In the genomic region with DNA sequence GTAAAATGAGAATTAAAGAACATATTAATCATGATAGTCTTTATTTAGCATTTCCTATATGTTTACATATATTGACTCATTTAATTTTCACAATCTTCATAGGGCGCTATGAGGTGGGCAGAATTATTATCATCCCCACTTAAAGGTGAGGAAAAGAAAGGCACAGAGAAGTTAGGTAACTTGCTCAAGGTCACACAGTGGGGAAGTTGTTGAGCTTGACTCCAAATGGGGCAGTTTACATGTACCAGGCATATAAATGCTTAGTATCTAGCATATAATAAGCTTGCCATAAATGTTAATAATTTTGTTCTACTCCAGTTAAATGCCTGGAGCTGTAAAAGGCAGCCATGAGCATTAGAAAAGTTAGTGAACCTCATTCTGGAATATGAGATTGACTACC, we compare ENCODE assay signal across 11 cellular contexts. TPM values are rescaled to one million over a fixed set of nuclear protein-coding genes. Genes with fewer than 3 reads are reported as not detected.
DNase-seq lines count a peak whose midpoint lies in the region; ATAC-seq and TF ChIP-seq lines count a peak whose summit lies in the region.
"Had no signal": no experiment of that assay in that cellular context is flagged by ENCODE, and none has a peak within 500 bp of the region (broad histone marks: within the 10 kb centered on the region; RNA-seq: fewer than 3 reads in every experiment).

No MANE protein-coding gene starts in this region.

- H3K36me3 Mint-ChIP-seq in T-helper 2 cell treated with Interferon-gamma antibody and Interleukin-4, amounts not matched to agents 5 μg/mL and 100 μg/mL, for 36 hours (ENCODE audit: low read depth) = peaks cover 16% of the 10 kb centered on the region

- H3K4me3 ChIP-seq in SJSA1 = peak overlapping the region; percentile 72
- H3K4me3 ChIP-seq in esophagus muscularis mucosa = peak overlapping the region; percentile 61 to 70 (median 64)
- H3K4me3 ChIP-seq in skeletal muscle satellite cell (ENCODE audit: low read length) = peak overlapping the region; percentile 13

- no peak for TF ChIP-seq EP300 in esophagus muscularis mucosa (IDR thresholded peaks at IDR 0.05)

- H3K9me3 Mint-ChIP-seq in T-helper 2 cell treated with Interferon-gamma antibody and Interleukin-4, amounts not matched to agents 5 μg/mL and 100 μg/mL, for 36 hours = no peaks in the 10 kb centered on the region

- H3K4me1 Mint-ChIP-seq in T-helper 2 cell treated with Interferon-gamma antibody and Interleukin-4, amounts not matched to agents 5 μg/mL and 100 μg/mL, for 36 hours (ENCODE audit: low read depth) = peaks cover 44% of the 10 kb centered on the region

- H3K9me3 ChIP-seq in SJSA1 (replicated peaks) = no peaks in the 10 kb centered on the region
- H3K9me3 ChIP-seq in esophagus muscularis mucosa = no peaks in the 10 kb centered on the region
- H3K9me3 ChIP-seq in skeletal muscle satellite cell (replicated peaks; ENCODE audit: low read length) = no peaks in the 10 kb centered on the region
- H3K9me3 ChIP-seq: left lung had no signal

- peaks cover 6% of the 10 kb centered on the region; the same call in 1 of the 2 replicates for H3K36me3 ChIP-seq in SJSA1
- H3K36me3 ChIP-seq in esophagus muscularis mucosa = peaks cover 0 to 3% (median 0%) of the 10 kb centered on the region in 4 donors
- peaks cover 5% of the 10 kb centered on the region for H3K36me3 ChIP-seq in skeletal muscle satellite cell (ENCODE audit: insufficient read depth, low read length)
- H3K36me3 ChIP-seq: left lung had no signal

- H3K4me1 ChIP-seq in SJSA1 (replicated peaks) = peaks cover 29% of the 10 kb centered on the region
- peaks cover 6 to 57% (median 41%) of the 10 kb centered on the region in 4 donors for H3K4me1 ChIP-seq in esophagus muscularis mucosa
- peaks cover 23% of the 10 kb centered on the region for H3K4me1 ChIP-seq in skeletal muscle satellite cell (ENCODE audit: control insufficient read depth, insufficient read depth, low read length)

- no peaks in the 10 kb centered on the region for H3K27me3 Mint-ChIP-seq in T-helper 2 cell treated with Interferon-gamma antibody and Interleukin-4, amounts not matched to agents 5 μg/mL and 100 μg/mL, for 36 hours (ENCODE audit: low read depth)

- intact Hi-C loops in esophagus muscularis mucosa (cut with DNase I) = no loop called here

- H3K27ac ChIP-seq in SJSA1 (no peak overlapping the region), esophagus muscularis mucosa (replicated peaks in 1 of 4) (peak overlapping the region in 2 of 4 donors; percentile 86 to 91)

- no peak overlapping the region for H3K27ac Mint-ChIP-seq in T-helper 2 cell treated with Interferon-gamma antibody and Interleukin-4, amounts not matched to agents 5 μg/mL and 100 μg/mL, for 36 hours

- H3K4me3 Mint-ChIP-seq in T-helper 2 cell treated with Interferon-gamma antibody and Interleukin-4, amounts not matched to agents 5 μg/mL and 100 μg/mL, for 36 hours = peak overlapping the region; percentile 89

- no peak for TF ChIP-seq POLR2A in esophagus muscularis mucosa (IDR thresholded peaks at IDR 0.05; ENCODE audit: low read depth)

- peak overlapping the region; percentile 90 for H3K9ac ChIP-seq in skeletal muscle satellite cell (ENCODE audit: low read depth, low read length)

- H3K4me2 ChIP-seq in skeletal muscle satellite cell (ENCODE audit: low read length) = peak overlapping the region; percentile 78

- WGBS in esophagus muscularis mucosa = 73% methylated on average over 1 of the region's 1 CpG

- DNase-seq in T-helper 2 cell treated with Interferon-gamma antibody and Interleukin-4, amounts not matched to agents 5 μg/mL and 100 μg/mL, for 36 hours (ENCODE audit: low spot score) = no peak
- DNase-seq in T-helper 2 cell = no peak
- DNase-seq in SJSA1 (ENCODE audit: low read depth in 1 of 2, low spot score in 2 of 2) = no peak
- no peak for DNase-seq in esophagus muscularis mucosa (ENCODE audit: extremely low spot score)
- no peak for DNase-seq in activated CD4-positive, CD25-positive, alpha-beta regulatory T cell treated with anti-CD3 and anti-CD28 coated beads, Interleukin-2, amount 50 U/mL, for 72 hours
- DNase-seq: left lung, NCI-H1105, T-helper 9 cell had no signal

- H3K27me3 ChIP-seq in SJSA1 (replicated peaks) = no peaks in the 10 kb centered on the region
- no peaks in the 10 kb centered on the region for H3K27me3 ChIP-seq in esophagus muscularis mucosa
- H3K27me3 ChIP-seq in skeletal muscle satellite cell (ENCODE audit: control insufficient read depth, insufficient read depth, low read length) = no peaks in the 10 kb centered on the region
- H3K27me3 ChIP-seq: left lung had no signal

- no peak for ATAC-seq in GM18861 (IDR thresholded peaks at IDR 0.05; ENCODE audit: unreplicated experiment)
- ATAC-seq in GM19023 (IDR thresholded peaks at IDR 0.05; ENCODE audit: unreplicated experiment) = no peak
- ATAC-seq: left lung had no signal

- TF ChIP-seq CTCF in esophagus muscularis mucosa (IDR thresholded peaks at IDR 0.05) = no peak

RNA-seq across cellular contexts. Expression of gene CMC4, which starts 1.5 kb away (rescaled TPM):
- total RNA-seq in SJSA1 (2014; rRNA removed; shearing (Covaris generic)) = 25.1 and 38.5 TPM in 2 replicates
- 10 to 100 TPM; 28.0 to 36.3 (median 32.9) TPM for total RNA-seq in esophagus muscularis mucosa
- 7.9 and 12.9 TPM in 2 replicates for total RNA-seq in skeletal muscle satellite cell (2012; rRNA removed)

RNA-seq across cellular contexts. Expression of gene MTCP1, which starts 1.5 kb away (rescaled TPM):
- total RNA-seq in SJSA1 (2014; rRNA removed; shearing (Covaris generic)) = 2.0 and 2.1 TPM in 2 replicates
- total RNA-seq in esophagus muscularis mucosa = 1 to 10 TPM; 2.5 to 4.4 (median 4.2) TPM
- total RNA-seq in skeletal muscle satellite cell (2012; rRNA removed) = 9.4 and 16.2 TPM in 2 replicates

RNA-seq across cellular contexts. Expression of gene BRCC3, which starts 1.9 kb away (rescaled TPM):
- total RNA-seq in SJSA1 (2014; rRNA removed; shearing (Covaris generic)) = 5.4 and 12.1 TPM in 2 replicates
- total RNA-seq in esophagus muscularis mucosa = 10 to 100 TPM; 10.9 to 18.8 (median 16.8) TPM
- total RNA-seq in skeletal muscle satellite cell (2012; rRNA removed) = 13.5 and 15.2 TPM in 2 replicates

RNA-seq across cellular contexts. Expression of gene FUNDC2, which starts 42.8 kb away (rescaled TPM):
- total RNA-seq in SJSA1 (2014; rRNA removed; shearing (Covaris generic)) = 62.6 and 63.8 TPM in 2 replicates
- 10 to 100 TPM; 73.8 to 98.2 (median 95.9) TPM for total RNA-seq in esophagus muscularis mucosa
- total RNA-seq in skeletal muscle satellite cell (2012; rRNA removed) = 31.2 and 42.6 TPM in 2 replicates

RNA-seq across cellular contexts. Expression of gene F8, which starts 46.9 kb away (rescaled TPM):
- 3.3 and 3.7 TPM in 2 replicates for total RNA-seq in SJSA1 (2014; rRNA removed; shearing (Covaris generic))
- 10 to 100 TPM; 17.0 to 30.0 (median 22.3) TPM for total RNA-seq in esophagus muscularis mucosa
- total RNA-seq in skeletal muscle satellite cell (2012; rRNA removed) = 3.9 and 4.3 TPM in 2 replicates

Comparison
In these comparisons a context has a peak if more than half of its experiments do, and no peak if none do; other contexts are left out.
1. H3K4me3 ChIP-seq: peak in every context shown above with its lines; median percentile 72 in SJSA1; 64 in esophagus muscularis mucosa; 13 in skeletal muscle satellite cell.